8 cellular contexts compared by ENCODE assay signal in the genomic region with DNA sequence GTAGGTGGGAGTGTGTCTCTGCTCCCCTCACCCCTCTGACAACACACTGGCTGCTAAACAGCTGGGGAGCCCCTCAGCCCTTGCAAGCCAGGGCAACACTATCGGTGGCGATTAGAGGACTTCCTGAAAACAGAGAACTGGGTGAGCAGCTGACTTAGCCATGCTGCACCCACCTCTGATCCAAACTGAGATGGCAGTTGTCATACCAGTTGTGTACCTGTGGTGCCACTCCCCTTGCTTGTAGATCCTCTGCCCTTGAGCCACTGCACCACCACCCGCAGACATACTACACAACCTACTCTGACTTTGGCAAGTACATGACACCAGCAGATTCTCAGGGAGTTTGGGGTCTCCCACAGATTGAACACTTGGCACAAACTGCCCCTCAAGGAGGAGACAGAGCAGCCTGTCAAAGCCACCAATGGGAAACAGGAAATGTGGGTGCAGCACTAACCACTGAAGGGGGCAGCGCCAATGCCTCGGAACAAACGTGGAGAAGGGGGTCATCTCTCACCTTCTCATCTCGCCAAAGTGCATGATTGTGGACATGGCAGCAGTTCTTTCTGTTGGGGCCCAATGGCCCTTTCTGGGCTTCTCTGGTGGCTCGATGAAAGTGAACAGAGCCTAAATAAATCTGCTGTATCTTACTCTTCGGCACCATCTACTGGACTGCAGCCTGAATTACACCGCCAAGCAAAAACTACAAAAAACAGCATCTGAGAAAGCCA.
DNase-seq lines count a peak whose midpoint lies in the region; ATAC-seq and TF ChIP-seq lines count a peak whose summit lies in the region.

No MANE protein-coding gene starts in this region.

- no peak overlapping the region for H3K4me3 Mint-ChIP-seq in activated T-helper 2 cell treated with anti-CD3 and anti-CD28 coated beads, Interferon-gamma antibody, Interleukin-2, Interleukin-4, amounts not matched to agents 10 μg/mL and 5 μg/mL and 100 μg/mL, durations not matched to agents 14 hours and 24 hours and 36 hours (ENCODE audit: low read depth)

- TF ChIP-seq CTCF in hepatocyte (IDR thresholded peaks at IDR 0.05; ENCODE audit: poor library complexity), result peak; percentile 52

- no peaks in the 10 kb centered on the region for H3K36me3 Mint-ChIP-seq in activated T-helper 2 cell treated with anti-CD3 and anti-CD28 coated beads, Interferon-gamma antibody, Interleukin-2, Interleukin-4, amounts not matched to agents 10 μg/mL and 5 μg/mL and 100 μg/mL, durations not matched to agents 14 hours and 24 hours and 36 hours (ENCODE audit: low read depth)

- H2AFZ ChIP-seq in hepatocyte, result no peak overlapping the region

- intact Hi-C loops in activated T-helper 2 cell treated with anti-CD3 and anti-CD28 coated beads, Interferon-gamma antibody, Interleukin-2, Interleukin-4, amounts not matched to agents 10 μg/mL and 5 μg/mL and 100 μg/mL, durations not matched to agents 14 hours and 24 hours and 36 hours (cut with micrococcal nuclease), result loop anchor here (2.0 kb wide), 1 partner anchor 570 kb away; no protein-coding TSS in a partner anchor

- H3K4me3 ChIP-seq in hepatocyte, result no peak overlapping the region

- no peak overlapping the region for H3K27ac ChIP-seq in hepatocyte

- no peaks in the 10 kb centered on the region for H3K79me2 ChIP-seq in hepatocyte

- no peaks in the 10 kb centered on the region for H3K4me1 Mint-ChIP-seq in activated T-helper 2 cell treated with anti-CD3 and anti-CD28 coated beads, Interferon-gamma antibody, Interleukin-2, Interleukin-4, amounts not matched to agents 10 μg/mL and 5 μg/mL and 100 μg/mL, durations not matched to agents 14 hours and 24 hours and 36 hours (ENCODE audit: low read depth)

- H3K9me2 ChIP-seq in hepatocyte (replicated peaks; ENCODE audit: insufficient read depth), result no peaks in the 10 kb centered on the region

- H3K4me1 ChIP-seq in hepatocyte (ENCODE audit: insufficient read depth), result no peaks in the 10 kb centered on the region

- WGBS in hepatocyte (ENCODE audit: low lambda C conversion rate, missing lambda C conversion rate), result 62% methylated on average over 10 of the region's 10 CpGs

- ATAC-seq in GM18868 (IDR thresholded peaks at IDR 0.05; ENCODE audit: unreplicated experiment) (peak; percentile 66), HG02840 (IDR thresholded peaks at IDR 0.05; ENCODE audit: low FRiP score, unreplicated experiment) (no peak), HG03378 (IDR thresholded peaks at IDR 0.05; ENCODE audit: unreplicated experiment) (no peak)
- peak; percentile 40 for ATAC-seq in stimulated activated naive CD8-positive, alpha-beta T cell treated with anti-CD3 and anti-CD28 coated beads, Interleukin-15, Interleukin-2, amounts not matched to agents 100 U/mL and 50 U/mL, for 24 hours

- no peaks in the 10 kb centered on the region for H4K20me1 ChIP-seq in hepatocyte (ENCODE audit: insufficient read depth, poor library complexity, severe bottlenecking)

- no peak overlapping the region for H3K4me2 ChIP-seq in hepatocyte

- no peaks in the 10 kb centered on the region for H3K36me3 ChIP-seq in hepatocyte (replicated peaks; ENCODE audit: insufficient read depth, low read depth)

- H3K9me3 ChIP-seq in hepatocyte (ENCODE audit: low read depth), result no peaks in the 10 kb centered on the region

- no peaks in the 10 kb centered on the region for H3K27me3 ChIP-seq in hepatocyte

- H3K27me3 Mint-ChIP-seq in activated T-helper 2 cell treated with anti-CD3 and anti-CD28 coated beads, Interferon-gamma antibody, Interleukin-2, Interleukin-4, amounts not matched to agents 10 μg/mL and 5 μg/mL and 100 μg/mL, durations not matched to agents 14 hours and 24 hours and 36 hours (ENCODE audit: low read depth), result no peaks in the 10 kb centered on the region

- DNase-seq in COLO829 (ENCODE audit: low spot score) (peak; percentile 72), NCI-H2029 treated with DMSO at 0.1 percent for 48 hours (lab: John Stamatoyannopoulos, UW) (peak; percentile 1), hepatocyte (ENCODE audit: low spot score) (peak; percentile 28)
- DNase-seq in activated T-helper 2 cell treated with anti-CD3 and anti-CD28 coated beads, Interferon-gamma antibody, Interleukin-2, Interleukin-4, amounts not matched to agents 10 μg/mL and 5 μg/mL and 100 μg/mL, durations not matched to agents 14 hours and 24 hours and 36 hours (ENCODE audit: low spot score), result peak; percentile 16
- peak; percentile 21 for DNase-seq in stimulated activated naive CD8-positive, alpha-beta T cell treated with anti-CD3 and anti-CD28 coated beads, Interleukin-15, Interleukin-2, amounts not matched to agents 100 U/mL and 50 U/mL, for 24 hours

- H3K9me3 Mint-ChIP-seq in activated T-helper 2 cell treated with anti-CD3 and anti-CD28 coated beads, Interferon-gamma antibody, Interleukin-2, Interleukin-4, amounts not matched to agents 10 μg/mL and 5 μg/mL and 100 μg/mL, durations not matched to agents 14 hours and 24 hours and 36 hours, result peaks cover 4% of the 10 kb centered on the region

- H3K27ac Mint-ChIP-seq in activated T-helper 2 cell treated with anti-CD3 and anti-CD28 coated beads, Interferon-gamma antibody, Interleukin-2, Interleukin-4, amounts not matched to agents 10 μg/mL and 5 μg/mL and 100 μg/mL, durations not matched to agents 14 hours and 24 hours and 36 hours, result no peak overlapping the region

Comparison
In these comparisons a context has a peak if more than half of its experiments do, and no peak if none do; other contexts are left out.
1. DNase-seq: peak in every context shown above with its lines; median percentile 72 in COLO829; 28 in hepatocyte; 21 in stimulated activated naive CD8-positive, alpha-beta T cell treated with anti-CD3 and anti-CD28 coated beads, Interleukin-15, Interleukin-2, amounts not matched to agents 100 U/mL and 50 U/mL, for 24 hours; 16 in activated T-helper 2 cell treated with anti-CD3 and anti-CD28 coated beads, Interferon-gamma antibody, Interleukin-2, Interleukin-4, amounts not matched to agents 10 μg/mL and 5 μg/mL and 100 μg/mL, durations not matched to agents 14 hours and 24 hours and 36 hours; 1 in NCI-H2029 treated with DMSO at 0.1 percent for 48 hours.
2. ATAC-seq: peak in GM18868 (single experiment) and stimulated activated naive CD8-positive, alpha-beta T cell treated with anti-CD3 and anti-CD28 coated beads, Interleukin-15, Interleukin-2, amounts not matched to agents 100 U/mL and 50 U/mL, for 24 hours (single experiment); none in HG02840 (single experiment) and HG03378 (single experiment).